In genomic region chr2:136178941-136179601, GRCh38 we compare ENCODE assay signal across 27 cellular contexts.
"Had no signal": no experiment of that assay in that cellular context is flagged by ENCODE, and none has a peak within 500 bp of the region (broad histone marks: within the 10 kb centered on the region; RNA-seq: fewer than 3 reads in every experiment).

No MANE protein-coding gene starts in this region.

- H3K4me3 ChIP-seq: skin epidermis, vagina had no signal

- H3K9me3 Mint-ChIP-seq: central memory CD8-positive, alpha-beta T cell; stimulated activated effector memory CD8-positive, alpha-beta T cell treated with anti-CD3 and anti-CD28 coated beads, Interleukin-12 subunit alpha, Interleukin-12 subunit beta, amount 100 ng/mL, for 72 hours had no signal

- ATAC-seq: activated naive CD4-positive, alpha-beta T cell treated with anti-CD3 and anti-CD28 coated beads, Interleukin-2, amount 50 U/mL, for 72 hours; activated T-cell treated with anti-CD3 and anti-CD28 coated beads, Interleukin-2, amount 50 U/mL, for 72 hours; left cardiac atrium; left ventricle myocardium superior; sciatic nerve; stimulated activated effector memory CD8-positive, alpha-beta T cell treated with anti-CD3 and anti-CD28 coated beads, Interleukin-12 subunit alpha, Interleukin-12 subunit beta, amount 100 ng/mL, for 72 hours; stimulated activated naive CD8-positive, alpha-beta T cell treated with anti-CD3 and anti-CD28 coated beads, Interleukin-15, amount 100 ng/mL, for 72 hours had no signal

- H3K36me3 ChIP-seq: neutrophil, vagina had no signal

- H3K4me3 Mint-ChIP-seq: central memory CD8-positive, alpha-beta T cell; nephron progenitor cell; stimulated activated effector memory CD8-positive, alpha-beta T cell treated with anti-CD3 and anti-CD28 coated beads, Interleukin-12 subunit alpha, Interleukin-12 subunit beta, amount 100 ng/mL, for 72 hours; stimulated activated naive CD8-positive, alpha-beta T cell treated with anti-CD3 and anti-CD28 coated beads, Interleukin-15, amount 100 ng/mL, for 72 hours; T-helper 2 cell treated with Interferon-gamma antibody and Interleukin-4, amounts not matched to agents 5 μg/mL and 100 μg/mL, for 36 hours; type B pancreatic cell had no signal

- H3K27me3 Mint-ChIP-seq: central memory CD8-positive, alpha-beta T cell; stimulated activated naive CD8-positive, alpha-beta T cell treated with anti-CD3 and anti-CD28 coated beads, Interleukin-15, amount 100 ng/mL, for 72 hours had no signal

- H3K9me3 ChIP-seq: neutrophil, vagina had no signal

- H3K27me3 ChIP-seq: neutrophil, vagina had no signal

- H3K27ac Mint-ChIP-seq: activated T-cell treated with anti-CD3 and anti-CD28 coated beads, Interleukin-2, amount 50 U/mL, for 72 hours; stimulated activated effector memory CD8-positive, alpha-beta T cell treated with anti-CD3 and anti-CD28 coated beads, Interleukin-12 subunit alpha, Interleukin-12 subunit beta, amount 100 ng/mL, for 72 hours; stimulated activated naive CD8-positive, alpha-beta T cell treated with anti-CD3 and anti-CD28 coated beads, Interleukin-15, amount 100 ng/mL, for 72 hours; T-helper 2 cell treated with Interferon-gamma antibody and Interleukin-4, amounts not matched to agents 5 μg/mL and 100 μg/mL, for 36 hours; type B pancreatic cell had no signal

- H3K4me1 ChIP-seq: vagina had no signal

- H3K36me3 Mint-ChIP-seq: stimulated activated effector memory CD8-positive, alpha-beta T cell treated with anti-CD3 and anti-CD28 coated beads, Interleukin-12 subunit alpha, Interleukin-12 subunit beta, amount 100 ng/mL, for 72 hours; type B pancreatic cell had no signal

- H3K27ac ChIP-seq: neutrophil, skin epidermis, vagina had no signal

- DNase-seq: activated CD4-positive, alpha-beta T cell treated with anti-CD3 and anti-CD28 coated beads for 4 hours; activated CD4-positive, alpha-beta T cell treated with anti-CD3 and anti-CD28 coated beads, Interleukin-2, amount 50 U/mL, for 4 hours; activated naive CD4-positive, alpha-beta T cell; activated T-cell treated with anti-CD3 and anti-CD28 coated beads for 4 hours; activated T-cell treated with anti-CD3 and anti-CD28 coated beads, Interleukin-2, amount 50 U/mL, for 72 hours; anterior cingulate cortex; dermis blood vessel endothelial cell; effector CD4-positive, alpha-beta T cell; erythroblast; head of caudate nucleus; hippocampal formation; left cardiac atrium; left ventricle myocardium superior; nephron progenitor cell; stimulated activated CD4-positive, alpha-beta T cell treated with anti-CD3 and anti-CD28 coated beads, Interleukin-12 subunit alpha, Interleukin-12 subunit beta, amount 100 ng/mL, for 4 hours; stimulated activated CD4-positive, alpha-beta T cell treated with anti-CD3 and anti-CD28 coated beads, Interleukin-4, amount 100 ng/mL, for 24 hours; stimulated activated naive CD8-positive, alpha-beta T cell treated with anti-CD3 and anti-CD28 coated beads, Interleukin-15, amount 100 ng/mL, for 72 hours; substantia nigra had no signal
